ENCODE assay signal across 8 cellular contexts in the genomic region with DNA sequence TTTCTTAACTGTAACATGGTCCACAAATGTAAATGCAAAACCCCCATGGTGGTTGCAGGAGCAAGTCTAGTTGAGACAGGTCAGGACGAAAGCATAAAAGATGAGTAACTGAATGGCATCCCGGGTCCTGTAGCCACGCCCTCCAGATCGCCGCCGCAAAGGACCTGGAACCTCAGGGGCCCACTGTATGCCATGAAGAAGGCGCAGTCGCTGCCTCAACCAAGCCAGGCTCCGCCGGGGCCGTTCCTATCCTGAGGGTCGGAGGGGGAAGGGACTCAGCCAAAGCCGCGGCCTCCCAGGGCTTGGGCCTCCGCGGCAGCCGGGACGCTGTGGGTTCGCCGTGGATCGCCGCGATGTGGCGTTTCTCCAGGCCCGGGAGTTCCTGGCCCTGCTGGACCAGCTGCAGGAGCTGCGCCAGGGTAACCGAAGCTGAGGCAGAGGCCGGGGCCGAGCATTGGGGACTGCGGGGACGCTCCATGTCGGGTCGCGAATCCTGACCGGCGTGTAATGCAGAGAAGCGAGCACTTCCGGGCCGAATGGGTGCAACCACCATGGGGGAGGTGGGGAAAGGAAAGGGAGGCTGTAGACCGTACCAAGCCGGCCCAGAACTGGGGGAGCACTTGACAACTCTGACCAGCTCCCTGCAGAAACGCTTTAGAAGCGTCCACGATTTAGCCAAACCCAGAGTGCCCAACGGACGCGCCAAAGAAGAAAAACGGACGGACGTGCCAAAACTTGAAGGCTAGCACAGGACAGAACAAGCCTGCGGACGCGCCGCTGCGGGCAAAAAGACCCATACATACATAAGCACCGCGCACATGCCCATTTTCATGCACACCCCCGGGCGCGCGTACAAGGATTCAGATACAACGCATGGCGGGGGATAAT. TPM values are rescaled to one million over a fixed set of nuclear protein-coding genes. Genes with fewer than 3 reads are reported as not detected.
DNase-seq lines count a peak whose midpoint lies in the region; ATAC-seq, FAIRE-seq and TF ChIP-seq lines count a peak whose summit lies in the region.

No MANE protein-coding gene starts in this region.

- H2BK5ac ChIP-seq in H1 (ENCODE audit: low read depth, low read length), result peak overlapping the region; percentile 97
- peak overlapping the region; percentile 14 for H2BK5ac ChIP-seq in mesendoderm (ENCODE audit: low read length)

- peak overlapping the region; percentile 83 to 96 (median 93) for H3K9ac ChIP-seq in H1 (replicated peaks in 1 of 4; ENCODE audit: extremely low read depth in 1 of 4, low read depth in 3 of 4, low read length in 3 of 4)
- H3K9ac ChIP-seq in mesendoderm (ENCODE audit: low read length), result peak overlapping the region; percentile 74

- H4K5ac ChIP-seq in H1 (ENCODE audit: insufficient read length, low read depth, low read length) (peak overlapping the region; percentile 99), mesendoderm (ENCODE audit: low read length) (no peak overlapping the region)

- H3K23me2 ChIP-seq in H1 (ENCODE audit: low read depth, low read length), result peaks cover 4% of the 10 kb centered on the region; the same call in 1 of the 2 replicates

- no peak for TF ChIP-seq CTCF in CD8-positive, alpha-beta T cell (IDR thresholded peaks at IDR 0.05)
- no peak for TF ChIP-seq CTCF in H1 (IDR thresholded peaks at IDR 0.05; ENCODE audit: control extremely low read depth in 1 of 3, insufficient read depth in 1 of 3, low read depth in 1 of 3, low read length in 3 of 3)

- H3K36me3 ChIP-seq in CD8-positive, alpha-beta T cell (ENCODE audit: insufficient read depth, low read length), result peaks cover 6% of the 10 kb centered on the region
- peaks cover 4 to 18% (median 10%) of the 10 kb centered on the region in 4 experiments for H3K36me3 ChIP-seq in H1 (ENCODE audit: control insufficient read depth in 2 of 4, insufficient read depth in 4 of 4, low read length in 3 of 4)
- H3K36me3 ChIP-seq in mesendoderm (ENCODE audit: control insufficient read depth, insufficient read depth, low read length), result peaks cover 4% of the 10 kb centered on the region

- H2AK5ac ChIP-seq in H1 (ENCODE audit: low read depth, low read length) (no peak overlapping the region), mesendoderm (ENCODE audit: low read length) (no peak overlapping the region)

- H2BK15ac ChIP-seq in H1 (ENCODE audit: low read length) (no peak overlapping the region), mesendoderm (replicated peaks; ENCODE audit: low read depth) (no peak overlapping the region)

- H3K79me2 ChIP-seq in H1 (ENCODE audit: control insufficient read depth in 1 of 2, insufficient read depth in 2 of 2, low read length in 2 of 2), result 0 out of 4 replicates have a peak, but pooled peaks cover 0 to 3% of the 10 kb centered on the region in 2 experiments
- H3K79me2 ChIP-seq in mesendoderm (ENCODE audit: control insufficient read depth, insufficient read depth, low read length), result no peaks in the 10 kb centered on the region

- H4K8ac ChIP-seq in H1 (ENCODE audit: extremely low read depth, insufficient read depth, low read length) (peak overlapping the region; percentile 94), mesendoderm (ENCODE audit: low read depth, low read length) (peak overlapping the region; percentile 96)

- H4K91ac ChIP-seq in H1 (replicated peaks; ENCODE audit: insufficient read length, low read length), result peak overlapping the region; percentile 72

- peaks cover 0 to 1% of the 10 kb centered on the region in 2 experiments for H4K20me1 ChIP-seq in H1 (replicated peaks in 1 of 2; ENCODE audit: control insufficient read depth in 1 of 2, insufficient read depth in 2 of 2, low read length in 2 of 2)

- H3K18ac ChIP-seq in H1 (ENCODE audit: extremely low read depth, low read length) (peak overlapping the region; percentile 96), mesendoderm (ENCODE audit: low read length) (peak overlapping the region; percentile 86)

- peaks cover 10% of the 10 kb centered on the region for H3K4me1 ChIP-seq in CD8-positive, alpha-beta T cell (ENCODE audit: insufficient read depth, low read length)
- H3K4me1 ChIP-seq in H1 (replicated peaks in 1 of 4; ENCODE audit: control insufficient read depth in 3 of 4, insufficient read depth in 4 of 4, low read length in 3 of 4), result peaks cover 0 to 5% (median 4%) of the 10 kb centered on the region in 4 experiments; a peak in 5 of 7 replicates
- H3K4me1 ChIP-seq in mesendoderm (ENCODE audit: control insufficient read depth, low read depth, low read length), result no peaks in the 10 kb centered on the region

- no peaks in the 10 kb centered on the region for H3K27me3 Mint-ChIP-seq in CD8-positive, alpha-beta T cell (ENCODE audit: low read depth)
- no peaks in the 10 kb centered on the region for H3K27me3 Mint-ChIP-seq in activated CD8-positive, alpha-beta memory T cell treated with anti-CD3 and anti-CD28 coated beads, Interleukin-2, amount 10 ng/mL, durations not matched to agents 7 days and 5 days

- TF ChIP-seq RAD21 in H1 (IDR thresholded peaks at IDR 0.05 in 1 of 2, conservative IDR thresholded peaks at IDR 0.05 in 1 of 2; ENCODE audit: low read depth in 2 of 2, low read length in 2 of 2), result no peak

- H3K56ac ChIP-seq in H1 (replicated peaks; ENCODE audit: insufficient read length, low read depth, low read length) (peak overlapping the region; percentile 89), mesendoderm (ENCODE audit: low read length) (peak overlapping the region; percentile 93)

- peak; percentile 95 for ATAC-seq in CD8-positive, alpha-beta T cell
- ATAC-seq in GM19463 (IDR thresholded peaks at IDR 0.05; ENCODE audit: unreplicated experiment), result peak; percentile 87
- ATAC-seq in activated CD8-positive, alpha-beta memory T cell treated with anti-CD3 and anti-CD28 coated beads, Interleukin-2, amount 10 ng/mL, durations not matched to agents 7 days and 5 days, result peak; percentile 95

- peak in 1 of 2 experiments; percentile 99; a peak in 2 of 3 replicates for TF ChIP-seq EP300 in H1 (IDR thresholded peaks at IDR 0.05; ENCODE audit: borderline replicate concordance in 1 of 2, low read depth in 2 of 2, low read length in 2 of 2)

- H3K4ac ChIP-seq in H1 (replicated peaks; ENCODE audit: insufficient read length, low read depth, low read length), result peak overlapping the region; percentile 81
- peak overlapping the region; percentile 82 for H3K4ac ChIP-seq in mesendoderm (ENCODE audit: low read depth, low read length)

- no peak overlapping the region for H3K14ac ChIP-seq in H1 (ENCODE audit: insufficient read length)

- 4% methylated on average over 58 of the region's 63 CpGs; no CpG with 5 or more reads in 1 of the 2 experiments for WGBS in H1 (ENCODE audit: extremely low coverage in 1 of 2, insufficient coverage in 1 of 2, insufficient read length in 1 of 2, insufficient replicate concordance in 2 of 2, low coverage in 1 of 2, low lambda C conversion rate in 2 of 2, missing lambda C conversion rate in 1 of 2), 2 experiments
- no CpG with 5 or more reads among the region's 63 CpGs for WGBS in mesendoderm (ENCODE audit: extremely low coverage, insufficient coverage, low lambda C conversion rate)

- H3K4me2 ChIP-seq in H1 (ENCODE audit: insufficient read depth in 1 of 2, low read depth in 2 of 2, low read length in 2 of 2), result peak overlapping the region; percentile 74 to 97
- H3K4me2 ChIP-seq in mesendoderm (ENCODE audit: low read length), result peak overlapping the region; percentile 50

- H3K36me3 Mint-ChIP-seq in CD8-positive, alpha-beta T cell, result peaks cover 30% of the 10 kb centered on the region
- peaks cover 11% of the 10 kb centered on the region for H3K36me3 Mint-ChIP-seq in activated CD8-positive, alpha-beta memory T cell treated with anti-CD3 and anti-CD28 coated beads, Interleukin-2, amount 10 ng/mL, durations not matched to agents 7 days and 5 days

- peak overlapping the region; percentile 95 for H3K27ac Mint-ChIP-seq in CD8-positive, alpha-beta T cell
- peak overlapping the region; percentile 95 for H3K27ac Mint-ChIP-seq in activated CD8-positive, alpha-beta memory T cell treated with anti-CD3 and anti-CD28 coated beads, Interleukin-2, amount 10 ng/mL, durations not matched to agents 7 days and 5 days

- DNase-seq in CD8-positive, alpha-beta T cell, result peak; percentile 77 to 92 (median 86)
- DNase-seq in HS-27A (ENCODE audit: low read depth), result peak; percentile 77
- DNase-seq in NOMO-1 (lab: John Stamatoyannopoulos, UW; ENCODE audit: unreplicated experiment in 2 of 2), result peak; percentile 91 to 92
- DNase-seq in activated CD8-positive, alpha-beta memory T cell treated with anti-CD3 and anti-CD28 coated beads, Interleukin-2, amount 10 ng/mL, durations not matched to agents 7 days and 5 days, result peak; percentile 96
- DNase-seq in H1 (ENCODE audit: low read depth in 1 of 2, low spot score in 2 of 2), result peak; percentile 91
- DNase-seq in mesendoderm, result peak; percentile 99
- DNase-seq in stimulated activated CD8-positive, alpha-beta memory T cell treated with anti-CD3 and anti-CD28 coated beads, Interleukin-12 subunit alpha, Interleukin-12 subunit beta, amount 100 ng/mL, for 24 hours (ENCODE audit: extremely low read depth), result peak; percentile 74

- H3K9me3 ChIP-seq in CD8-positive, alpha-beta T cell (ENCODE audit: low read length), result no peaks in the 10 kb centered on the region
- no peaks in the 10 kb centered on the region for H3K9me3 ChIP-seq in H1 (ENCODE audit: insufficient read depth in 2 of 2, low read depth in 1 of 2, low read length in 1 of 2)

- 0 out of 2 replicates have a peak overlapping the region, but pooled peaks have one; percentile 29 for H2BK12ac ChIP-seq in H1 (ENCODE audit: low read depth, low read length)

- peak; percentile 89 to 98 for TF ChIP-seq POLR2A in H1 (IDR thresholded peaks at IDR 0.05; ENCODE audit: control extremely low read depth in 1 of 2, low read depth in 2 of 2, low read length in 2 of 2)

- no peak overlapping the region for H2BK20ac ChIP-seq in H1 (ENCODE audit: low read length)

- POLR2A ChIA-PET in CD8-positive, alpha-beta T cell (lab: Charles Lee), result interaction anchor here (0.9 to 3.9 kb wide), 13 partner anchors 9 to 254 kb away, joined by 3 to 18 read pairs (median 6); partner anchors contain the start of genes BICRAL, CNPY3, PPP2R5D and RPL7L1
- POLR2A ChIA-PET in H1 (lab: Charles Lee; ENCODE audit: partially characterized antibody), result interaction anchor here (0.7 to 7.0 kb wide), 27 partner anchors 9 to 449 kb away, joined by 3 to 130 read pairs (median 4); partner anchors contain the start of genes BICRAL, CNPY3, RPL7L1 and TBCC

- H3K9me3 Mint-ChIP-seq in CD8-positive, alpha-beta T cell, result no peaks in the 10 kb centered on the region
- no peaks in the 10 kb centered on the region for H3K9me3 Mint-ChIP-seq in activated CD8-positive, alpha-beta memory T cell treated with anti-CD3 and anti-CD28 coated beads, Interleukin-2, amount 10 ng/mL, durations not matched to agents 7 days and 5 days (ENCODE audit: low read depth)

- intact Hi-C loops in CD8-positive, alpha-beta T cell (cut with DNase I, micrococcal nuclease), result loop anchor here (1.0 to 10.0 kb wide), 6 partner anchors 11 to 1110 kb away; partner anchors contain the start of genes RPL7L1 (in 2 of the 2), TBCC (in 2 of the 2), CNPY3 (in 1 of the 2) and PRICKLE4 (in 1 of the 2)

- H3K79me1 ChIP-seq in H1 (ENCODE audit: low read depth, low read length) (no peaks in the 10 kb centered on the region), mesendoderm (ENCODE audit: low read length) (no peaks in the 10 kb centered on the region)

- H3K27me3 ChIP-seq in CD8-positive, alpha-beta T cell (ENCODE audit: insufficient read depth, low read length), result no peaks in the 10 kb centered on the region
- H3K27me3 ChIP-seq in H1 (replicated peaks in 1 of 4; ENCODE audit: control insufficient read depth in 3 of 4, extremely low read depth in 1 of 4, insufficient read depth in 3 of 4, low read length in 3 of 4), result no peaks in the 10 kb centered on the region
- no peaks in the 10 kb centered on the region for H3K27me3 ChIP-seq in mesendoderm (ENCODE audit: insufficient read depth, low read length, poor library complexity)

- CTCF ChIA-PET in CD8-positive, alpha-beta T cell (lab: Charles Lee), result interaction anchor here (1.0 to 3.1 kb wide), 8 partner anchors 9 to 280 kb away, joined by 3 to 14 read pairs (median 5); partner anchors contain the start of gene SRF
- CTCF ChIA-PET in activated CD8-positive, alpha-beta memory T cell treated with anti-CD3 and anti-CD28 coated beads, Interleukin-2, amount 10 ng/mL, durations not matched to agents 7 days and 5 days (lab: Charles Lee), result interaction anchor here (0.7 to 2.7 kb wide), 7 partner anchors 10 to 263 kb away, joined by 3 to 12 read pairs (median 6); partner anchors contain the start of genes BICRAL and RPL7L1
- CTCF ChIA-PET in H1 (lab: Charles Lee; ENCODE audit: partially characterized antibody), result interaction anchor here (0.6 to 1.0 kb wide), 5 partner anchors 8 to 787 kb away, joined by 3 read pairs; no protein-coding TSS in a partner anchor

- peak overlapping the region; percentile 91 for H3K27ac ChIP-seq in CD8-positive, alpha-beta T cell (ENCODE audit: low read depth, low read length)
- peak overlapping the region; percentile 94 for H3K27ac ChIP-seq in H1 (ENCODE audit: low read depth, low read length)
- H3K27ac ChIP-seq in mesendoderm (ENCODE audit: low read depth, low read length), result peak overlapping the region; percentile 98

- no peak overlapping the region for H2BK120ac ChIP-seq in H1 (replicated peaks; ENCODE audit: low read depth, low read length)
- peak overlapping the region; percentile 51 for H2BK120ac ChIP-seq in mesendoderm (ENCODE audit: low read depth, low read length)

- H3K4me3 Mint-ChIP-seq in CD8-positive, alpha-beta T cell, result peak overlapping the region; percentile 92
- H3K4me3 Mint-ChIP-seq in activated CD8-positive, alpha-beta memory T cell treated with anti-CD3 and anti-CD28 coated beads, Interleukin-2, amount 10 ng/mL, durations not matched to agents 7 days and 5 days, result peak overlapping the region; percentile 83

- H3K4me1 Mint-ChIP-seq in CD8-positive, alpha-beta T cell (ENCODE audit: low read depth), result peaks cover 19% of the 10 kb centered on the region
- peaks cover 31% of the 10 kb centered on the region for H3K4me1 Mint-ChIP-seq in activated CD8-positive, alpha-beta memory T cell treated with anti-CD3 and anti-CD28 coated beads, Interleukin-2, amount 10 ng/mL, durations not matched to agents 7 days and 5 days

- peak overlapping the region; percentile 87 for H2AFZ ChIP-seq in H1 (ENCODE audit: low read length)

- FAIRE-seq in H1 (lab: Jason Lieb, UNC), result no peak

- H3K23ac ChIP-seq in H1 (ENCODE audit: insufficient read length), result no peak overlapping the region
- no peak overlapping the region for H3K23ac ChIP-seq in mesendoderm (ENCODE audit: low read length)

- peak overlapping the region; percentile 92 for H3K4me3 ChIP-seq in CD8-positive, alpha-beta T cell (ENCODE audit: low read depth, low read length)
- H3K4me3 ChIP-seq in H1 (ENCODE audit: extremely low read depth in 1 of 4, insufficient read depth in 2 of 4, low read depth in 3 of 4, low read length in 4 of 4), result peak overlapping the region; percentile 76 to 94 (median 84)
- peak overlapping the region; percentile 66 for H3K4me3 ChIP-seq in mesendoderm (ENCODE audit: low read length)

RNA-seq across cellular contexts. Expression of gene RPL7L1, which starts 11.1 kb away (rescaled TPM):
- total RNA-seq in CD8-positive, alpha-beta T cell, result 10 to 100 TPM; 67.9 to 68.6 TPM
- 100 to 1,000 TPM in 1 of 2 experiments, 10 to 100 TPM in 1; 73.5 to 105 TPM for total RNA-seq in activated CD8-positive, alpha-beta memory T cell treated with anti-CD3 and anti-CD28 coated beads, Interleukin-2, amount 10 ng/mL, durations not matched to agents 7 days and 5 days
- total RNA-seq in H1 (2021; fragmentation: NEBNext Ultra II Directional; extraction: Animal tissue kit (Norgen Biotek cat#: 25700)), result 112 and 117 TPM in 2 replicates
- 29.3 and 31.0 TPM in 2 replicates for polyA plus RNA-seq in H1 (2011; rRNA removed)
- 37.7 TPM for polyA plus RNA-seq in H1 (2011; cell fraction: cytosol; rRNA removed)
- 25.4 TPM for polyA plus RNA-seq in H1 (2011; cell fraction: nucleus; rRNA removed)
- polyA plus RNA-seq in H1 (2012, experiment 1 of 2), result 71.5 to 104 TPM (median 83.2 TPM) in 4 replicates
- 23.5 TPM for polyA plus RNA-seq in H1 (2012, experiment 2 of 2)
- polyA plus RNA-seq in H1 (2013, experiment 1 of 2), result 74.0 TPM
- polyA plus RNA-seq in H1 (2013, experiment 2 of 2), result 70.7 TPM
- 51.0 and 54.5 TPM in 2 replicates for polyA minus RNA-seq in H1 (2011; rRNA and poly(A)+ RNA removed)
- 33.8 TPM for polyA minus RNA-seq in H1 (2011; cell fraction: cytosol; rRNA and poly(A)+ RNA removed)
- 60.4 TPM for polyA minus RNA-seq in H1 (2011; cell fraction: nucleus; rRNA and poly(A)+ RNA removed)
- 117 TPM for polyA plus RNA-seq in mesendoderm (2013, experiment 1 of 2)
- 115 TPM for polyA plus RNA-seq in mesendoderm (2013, experiment 2 of 2)

RNA-seq across cellular contexts. Expression of gene PTCRA, which starts 25.3 kb away (rescaled TPM):
- not detected for total RNA-seq in CD8-positive, alpha-beta T cell
- not detected for total RNA-seq in activated CD8-positive, alpha-beta memory T cell treated with anti-CD3 and anti-CD28 coated beads, Interleukin-2, amount 10 ng/mL, durations not matched to agents 7 days and 5 days
- not detected in 2 replicates for total RNA-seq in H1 (2021; fragmentation: NEBNext Ultra II Directional; extraction: Animal tissue kit (Norgen Biotek cat#: 25700))
- not detected in 2 replicates for polyA plus RNA-seq in H1 (2011; rRNA removed)
- polyA plus RNA-seq in H1 (2011; cell fraction: cytosol; rRNA removed), result not detected
- polyA plus RNA-seq in H1 (2011; cell fraction: nucleus; rRNA removed), result not detected
- not detected in 4 replicates for polyA plus RNA-seq in H1 (2012, experiment 1 of 2)
- polyA plus RNA-seq in H1 (2012, experiment 2 of 2), result not detected
- polyA plus RNA-seq in H1 (2013, experiment 1 of 2), result not detected
- not detected for polyA plus RNA-seq in H1 (2013, experiment 2 of 2)
- polyA minus RNA-seq in H1 (2011; rRNA and poly(A)+ RNA removed), result not detected in 2 replicates
- not detected for polyA minus RNA-seq in H1 (2011; cell fraction: cytosol; rRNA and poly(A)+ RNA removed)
- not detected for polyA minus RNA-seq in H1 (2011; cell fraction: nucleus; rRNA and poly(A)+ RNA removed)
- not detected for polyA plus RNA-seq in mesendoderm (2013, experiment 1 of 2)
- not detected for polyA plus RNA-seq in mesendoderm (2013, experiment 2 of 2)

RNA-seq across cellular contexts. Expression of gene CNPY3, which starts 38.7 kb away (rescaled TPM):
- 10 to 100 TPM; 43.9 to 47.4 TPM for total RNA-seq in CD8-positive, alpha-beta T cell
- 10 to 100 TPM; 44.1 to 56.4 TPM for total RNA-seq in activated CD8-positive, alpha-beta memory T cell treated with anti-CD3 and anti-CD28 coated beads, Interleukin-2, amount 10 ng/mL, durations not matched to agents 7 days and 5 days
- 64.5 and 67.9 TPM in 2 replicates for total RNA-seq in H1 (2021; fragmentation: NEBNext Ultra II Directional; extraction: Animal tissue kit (Norgen Biotek cat#: 25700))
- 49.6 and 64.1 TPM in 2 replicates for polyA plus RNA-seq in H1 (2011; rRNA removed)
- polyA plus RNA-seq in H1 (2011; cell fraction: cytosol; rRNA removed), result 60.8 TPM
- polyA plus RNA-seq in H1 (2011; cell fraction: nucleus; rRNA removed), result 51.3 TPM
- polyA plus RNA-seq in H1 (2012, experiment 1 of 2), result 61.8 to 73.0 TPM (median 65.9 TPM) in 4 replicates
- 69.9 TPM for polyA plus RNA-seq in H1 (2012, experiment 2 of 2)
- 65.9 TPM for polyA plus RNA-seq in H1 (2013, experiment 1 of 2)
- 80.1 TPM for polyA plus RNA-seq in H1 (2013, experiment 2 of 2)
- 26.1 and 34.2 TPM in 2 replicates for polyA minus RNA-seq in H1 (2011; rRNA and poly(A)+ RNA removed)
- 27.1 TPM for polyA minus RNA-seq in H1 (2011; cell fraction: cytosol; rRNA and poly(A)+ RNA removed)
- 16.9 TPM for polyA minus RNA-seq in H1 (2011; cell fraction: nucleus; rRNA and poly(A)+ RNA removed)
- polyA plus RNA-seq in mesendoderm (2013, experiment 1 of 2), result 42.5 TPM
- 40.8 TPM for polyA plus RNA-seq in mesendoderm (2013, experiment 2 of 2)

Comparison
In these comparisons a context has a peak if more than half of its experiments do, and no peak if none do; other contexts are left out.
1. Peak in every context shown above with its lines: DNase-seq, ATAC-seq, H3K4me3 ChIP-seq and H3K27ac ChIP-seq.